1 cellular context compared by ENCODE assay signal in the genomic region with DNA sequence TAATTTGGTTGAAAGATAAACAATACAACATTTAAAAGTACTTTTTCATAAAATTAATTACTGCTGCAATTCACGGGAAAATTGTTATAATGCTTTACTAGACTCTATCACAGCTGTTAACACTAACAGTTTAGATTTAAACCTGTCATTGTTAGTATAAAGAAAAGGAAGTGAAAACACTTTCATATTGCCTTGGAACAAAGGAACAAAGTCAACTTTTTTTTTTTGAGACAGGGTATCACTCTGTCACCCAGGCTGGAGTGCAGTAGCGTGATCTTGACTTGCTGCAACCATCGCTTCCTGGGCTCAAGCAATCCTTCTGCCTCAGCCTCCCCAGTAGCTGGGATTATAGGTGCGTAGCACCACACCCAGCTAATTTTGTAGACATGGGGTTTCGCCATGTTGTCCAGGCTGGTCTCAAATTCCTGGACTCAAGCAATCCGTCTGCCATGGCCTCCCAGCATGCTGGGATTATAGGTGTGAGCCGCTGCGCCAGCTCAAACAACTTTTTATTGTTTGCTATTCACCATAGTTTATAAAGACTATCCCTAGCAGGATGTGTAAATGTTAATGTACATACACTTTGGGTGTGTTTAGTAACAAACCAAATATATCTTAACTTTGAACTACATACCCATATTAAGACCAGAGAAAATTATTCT.
TF ChIP-seq lines count a peak whose summit lies in the region.

No MANE protein-coding gene starts in this region.

TF ChIP-seq in HepG2, 621 proteins besides CTCF, POLR2A, EP300 and RAD21:
- TF ChIP-seq SPEN (CRISPR knock-in tag; IDR thresholded peaks at IDR 0.05; ENCODE audit: low read depth) (no peak), ETV6 (CRISPR knock-in tag; conservative IDR thresholded peaks at IDR 0.05) (no peak), U2AF2 (IDR thresholded peaks at IDR 0.05; ENCODE audit: low read depth, low read length) (no peak), SNRNP70 (IDR thresholded peaks at IDR 0.05; ENCODE audit: low read depth, low read length) (no peak), JUNB (CRISPR knock-in tag; IDR thresholded peaks at IDR 0.05; ENCODE audit: borderline replicate concordance) (no peak), NR3C1 (CRISPR knock-in tag; IDR thresholded peaks at IDR 0.05) (no peak), ZNF572 (CRISPR knock-in tag; IDR thresholded peaks at IDR 0.05) (no peak), IRF2 (CRISPR knock-in tag; IDR thresholded peaks at IDR 0.05) (no peak)
- TF ChIP-seq, protein P1, sequence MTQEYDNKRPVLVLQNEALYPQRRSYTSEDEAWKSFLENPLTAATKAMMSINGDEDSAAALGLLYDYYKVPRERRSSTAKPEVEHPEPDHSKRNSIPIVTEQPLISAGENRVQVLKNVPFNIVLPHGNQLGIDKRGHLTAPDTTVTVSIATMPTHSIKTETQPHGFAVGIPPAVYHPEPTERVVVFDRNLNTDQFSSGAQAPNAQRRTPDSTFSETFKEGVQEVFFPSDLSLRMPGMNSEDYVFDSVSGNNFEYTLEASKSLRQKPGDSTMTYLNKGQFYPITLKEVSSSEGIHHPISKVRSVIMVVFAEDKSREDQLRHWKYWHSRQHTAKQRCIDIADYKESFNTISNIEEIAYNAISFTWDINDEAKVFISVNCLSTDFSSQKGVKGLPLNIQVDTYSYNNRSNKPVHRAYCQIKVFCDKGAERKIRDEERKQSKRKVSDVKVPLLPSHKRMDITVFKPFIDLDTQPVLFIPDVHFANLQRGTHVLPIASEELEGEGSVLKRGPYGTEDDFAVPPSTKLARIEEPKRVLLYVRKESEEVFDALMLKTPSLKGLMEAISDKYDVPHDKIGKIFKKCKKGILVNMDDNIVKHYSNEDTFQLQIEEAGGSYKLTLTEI (CRISPR knock-in tag; conservative IDR thresholded peaks at IDR 0.05), result no peak
TF ChIP-seq in HepG2: peak in this region for 0.
